Comparison of ENCODE assay signal across 1 cellular context in genomic region chrX:100928660-100929613, GRCh38.
TF ChIP-seq lines count a peak whose summit lies in the region.

Gene XKRX, minus strand, starts transcription at chrX:100928917. Its CDS starts 613 bp downstream, at chrX:100928304.

TF ChIP-seq in HCT116, 20 proteins besides CTCF, POLR2A, EP300 and RAD21 (continued from another document):
- TF ChIP-seq REST (IDR thresholded peaks at IDR 0.05; ENCODE audit: low read depth) (no peak), EZH2 (IDR thresholded peaks at IDR 0.05) (no peak), SIN3A (IDR thresholded peaks at IDR 0.05; ENCODE audit: low read depth) (no peak), CBX3 (IDR thresholded peaks at IDR 0.05; ENCODE audit: low read depth) (peak; percentile 39; the same call in 1 of the 2 replicates), EGR1 (IDR thresholded peaks at IDR 0.05; ENCODE audit: low read depth) (peak; percentile 79)
TF ChIP-seq in HCT116: peak in this region for 6.
